1 cellular context compared by ENCODE assay signal in the genomic region with DNA sequence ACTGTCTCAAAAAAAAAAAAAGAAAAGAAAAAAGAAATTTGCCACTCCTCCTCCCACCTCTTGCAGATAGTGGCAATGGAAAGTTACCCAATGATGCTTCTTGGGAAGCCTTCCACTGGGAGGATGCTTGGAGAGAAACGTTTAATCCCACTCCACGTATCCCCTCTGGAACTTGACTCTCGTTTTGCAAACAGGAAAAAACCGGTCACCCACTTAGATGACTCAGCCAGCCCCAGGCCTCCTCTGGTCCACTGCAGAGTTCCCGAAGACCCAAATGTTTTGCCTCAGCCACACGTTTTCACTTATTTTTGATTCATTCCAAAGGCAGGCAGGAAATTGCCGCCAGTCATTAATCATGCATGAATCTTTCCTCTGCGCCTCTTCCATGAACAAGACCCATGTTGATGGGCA.
A peak's percentile ranks its signal among the peaks of the same experiment; 100 is the strongest.
TF ChIP-seq lines count a peak whose summit lies in the region.

No MANE protein-coding gene starts in this region.

TF ChIP-seq in K562, 482 proteins besides CTCF, POLR2A, EP300 and RAD21 (continued from another document):
- TF ChIP-seq, protein P1, sequence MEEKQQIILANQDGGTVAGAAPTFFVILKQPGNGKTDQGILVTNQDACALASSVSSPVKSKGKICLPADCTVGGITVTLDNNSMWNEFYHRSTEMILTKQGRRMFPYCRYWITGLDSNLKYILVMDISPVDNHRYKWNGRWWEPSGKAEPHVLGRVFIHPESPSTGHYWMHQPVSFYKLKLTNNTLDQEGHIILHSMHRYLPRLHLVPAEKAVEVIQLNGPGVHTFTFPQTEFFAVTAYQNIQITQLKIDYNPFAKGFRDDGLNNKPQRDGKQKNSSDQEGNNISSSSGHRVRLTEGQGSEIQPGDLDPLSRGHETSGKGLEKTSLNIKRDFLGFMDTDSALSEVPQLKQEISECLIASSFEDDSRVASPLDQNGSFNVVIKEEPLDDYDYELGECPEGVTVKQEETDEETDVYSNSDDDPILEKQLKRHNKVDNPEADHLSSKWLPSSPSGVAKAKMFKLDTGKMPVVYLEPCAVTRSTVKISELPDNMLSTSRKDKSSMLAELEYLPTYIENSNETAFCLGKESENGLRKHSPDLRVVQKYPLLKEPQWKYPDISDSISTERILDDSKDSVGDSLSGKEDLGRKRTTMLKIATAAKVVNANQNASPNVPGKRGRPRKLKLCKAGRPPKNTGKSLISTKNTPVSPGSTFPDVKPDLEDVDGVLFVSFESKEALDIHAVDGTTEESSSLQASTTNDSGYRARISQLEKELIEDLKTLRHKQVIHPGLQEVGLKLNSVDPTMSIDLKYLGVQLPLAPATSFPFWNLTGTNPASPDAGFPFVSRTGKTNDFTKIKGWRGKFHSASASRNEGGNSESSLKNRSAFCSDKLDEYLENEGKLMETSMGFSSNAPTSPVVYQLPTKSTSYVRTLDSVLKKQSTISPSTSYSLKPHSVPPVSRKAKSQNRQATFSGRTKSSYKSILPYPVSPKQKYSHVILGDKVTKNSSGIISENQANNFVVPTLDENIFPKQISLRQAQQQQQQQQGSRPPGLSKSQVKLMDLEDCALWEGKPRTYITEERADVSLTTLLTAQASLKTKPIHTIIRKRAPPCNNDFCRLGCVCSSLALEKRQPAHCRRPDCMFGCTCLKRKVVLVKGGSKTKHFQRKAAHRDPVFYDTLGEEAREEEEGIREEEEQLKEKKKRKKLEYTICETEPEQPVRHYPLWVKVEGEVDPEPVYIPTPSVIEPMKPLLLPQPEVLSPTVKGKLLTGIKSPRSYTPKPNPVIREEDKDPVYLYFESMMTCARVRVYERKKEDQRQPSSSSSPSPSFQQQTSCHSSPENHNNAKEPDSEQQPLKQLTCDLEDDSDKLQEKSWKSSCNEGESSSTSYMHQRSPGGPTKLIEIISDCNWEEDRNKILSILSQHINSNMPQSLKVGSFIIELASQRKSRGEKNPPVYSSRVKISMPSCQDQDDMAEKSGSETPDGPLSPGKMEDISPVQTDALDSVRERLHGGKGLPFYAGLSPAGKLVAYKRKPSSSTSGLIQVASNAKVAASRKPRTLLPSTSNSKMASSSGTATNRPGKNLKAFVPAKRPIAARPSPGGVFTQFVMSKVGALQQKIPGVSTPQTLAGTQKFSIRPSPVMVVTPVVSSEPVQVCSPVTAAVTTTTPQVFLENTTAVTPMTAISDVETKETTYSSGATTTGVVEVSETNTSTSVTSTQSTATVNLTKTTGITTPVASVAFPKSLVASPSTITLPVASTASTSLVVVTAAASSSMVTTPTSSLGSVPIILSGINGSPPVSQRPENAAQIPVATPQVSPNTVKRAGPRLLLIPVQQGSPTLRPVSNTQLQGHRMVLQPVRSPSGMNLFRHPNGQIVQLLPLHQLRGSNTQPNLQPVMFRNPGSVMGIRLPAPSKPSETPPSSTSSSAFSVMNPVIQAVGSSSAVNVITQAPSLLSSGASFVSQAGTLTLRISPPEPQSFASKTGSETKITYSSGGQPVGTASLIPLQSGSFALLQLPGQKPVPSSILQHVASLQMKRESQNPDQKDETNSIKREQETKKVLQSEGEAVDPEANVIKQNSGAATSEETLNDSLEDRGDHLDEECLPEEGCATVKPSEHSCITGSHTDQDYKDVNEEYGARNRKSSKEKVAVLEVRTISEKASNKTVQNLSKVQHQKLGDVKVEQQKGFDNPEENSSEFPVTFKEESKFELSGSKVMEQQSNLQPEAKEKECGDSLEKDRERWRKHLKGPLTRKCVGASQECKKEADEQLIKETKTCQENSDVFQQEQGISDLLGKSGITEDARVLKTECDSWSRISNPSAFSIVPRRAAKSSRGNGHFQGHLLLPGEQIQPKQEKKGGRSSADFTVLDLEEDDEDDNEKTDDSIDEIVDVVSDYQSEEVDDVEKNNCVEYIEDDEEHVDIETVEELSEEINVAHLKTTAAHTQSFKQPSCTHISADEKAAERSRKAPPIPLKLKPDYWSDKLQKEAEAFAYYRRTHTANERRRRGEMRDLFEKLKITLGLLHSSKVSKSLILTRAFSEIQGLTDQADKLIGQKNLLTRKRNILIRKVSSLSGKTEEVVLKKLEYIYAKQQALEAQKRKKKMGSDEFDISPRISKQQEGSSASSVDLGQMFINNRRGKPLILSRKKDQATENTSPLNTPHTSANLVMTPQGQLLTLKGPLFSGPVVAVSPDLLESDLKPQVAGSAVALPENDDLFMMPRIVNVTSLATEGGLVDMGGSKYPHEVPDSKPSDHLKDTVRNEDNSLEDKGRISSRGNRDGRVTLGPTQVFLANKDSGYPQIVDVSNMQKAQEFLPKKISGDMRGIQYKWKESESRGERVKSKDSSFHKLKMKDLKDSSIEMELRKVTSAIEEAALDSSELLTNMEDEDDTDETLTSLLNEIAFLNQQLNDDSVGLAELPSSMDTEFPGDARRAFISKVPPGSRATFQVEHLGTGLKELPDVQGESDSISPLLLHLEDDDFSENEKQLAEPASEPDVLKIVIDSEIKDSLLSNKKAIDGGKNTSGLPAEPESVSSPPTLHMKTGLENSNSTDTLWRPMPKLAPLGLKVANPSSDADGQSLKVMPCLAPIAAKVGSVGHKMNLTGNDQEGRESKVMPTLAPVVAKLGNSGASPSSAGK (IDR thresholded peaks at IDR 0.05) = no peak
- TF ChIP-seq JUND (IDR thresholded peaks at IDR 0.05; ENCODE audit: borderline replicate concordance, low read depth, low read length) = peak; percentile 76; the same call in 1 of the 2 replicates
- peak; percentile 70; the same call in 2 of the 3 replicates for TF ChIP-seq JUND (tag; IDR thresholded peaks at IDR 0.05; ENCODE audit: borderline replicate concordance, low read depth, low read length)
- TF ChIP-seq ZBTB34 (CRISPR knock-in tag; IDR thresholded peaks at IDR 0.05) = no peak
- TF ChIP-seq MEIS2 (IDR thresholded peaks at IDR 0.05; ENCODE audit: partially characterized antibody) = peak; percentile 38
- peak; percentile 38; the same call in 1 of the 2 replicates for TF ChIP-seq ATF7 (IDR thresholded peaks at IDR 0.05)
- TF ChIP-seq, protein P2, sequence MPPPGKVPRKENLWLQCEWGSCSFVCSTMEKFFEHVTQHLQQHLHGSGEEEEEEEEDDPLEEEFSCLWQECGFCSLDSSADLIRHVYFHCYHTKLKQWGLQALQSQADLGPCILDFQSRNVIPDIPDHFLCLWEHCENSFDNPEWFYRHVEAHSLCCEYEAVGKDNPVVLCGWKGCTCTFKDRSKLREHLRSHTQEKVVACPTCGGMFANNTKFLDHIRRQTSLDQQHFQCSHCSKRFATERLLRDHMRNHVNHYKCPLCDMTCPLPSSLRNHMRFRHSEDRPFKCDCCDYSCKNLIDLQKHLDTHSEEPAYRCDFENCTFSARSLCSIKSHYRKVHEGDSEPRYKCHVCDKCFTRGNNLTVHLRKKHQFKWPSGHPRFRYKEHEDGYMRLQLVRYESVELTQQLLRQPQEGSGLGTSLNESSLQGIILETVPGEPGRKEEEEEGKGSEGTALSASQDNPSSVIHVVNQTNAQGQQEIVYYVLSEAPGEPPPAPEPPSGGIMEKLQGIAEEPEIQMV (tag; conservative IDR thresholded peaks at IDR 0.05; ENCODE audit: low read depth) = no peak
- TF ChIP-seq ELF1 (tag; IDR thresholded peaks at IDR 0.05) = no peak
- no peak for TF ChIP-seq KAT2B (IDR thresholded peaks at IDR 0.05; ENCODE audit: low read depth, low read length)
- peak; percentile 40; the same call in 1 of the 2 replicates for TF ChIP-seq PKNOX1 (IDR thresholded peaks at IDR 0.05)
